ENCODE assay signal across 23 cellular contexts in genomic region chr12:128753438-128753837, GRCh38.
"Had no signal": no experiment of that assay in that cellular context is flagged by ENCODE, and none has a peak within 500 bp of the region (broad histone marks: within the 10 kb centered on the region; RNA-seq: fewer than 3 reads in every experiment).

No MANE protein-coding gene starts in this region.

- H3K9me3 ChIP-seq: colonic mucosa, esophagus squamous epithelium, lower lobe of right lung, psoas muscle, right lobe of liver, suprapubic skin, thyroid gland had no signal

- ATAC-seq: left lung; lower lobe of right lung; psoas muscle; right lobe of liver; stimulated activated naive CD8-positive, alpha-beta T cell treated with anti-CD3 and anti-CD28 coated beads, Interleukin-15, Interleukin-2, amounts not matched to agents 100 U/mL and 50 U/mL, for 24 hours had no signal

- H3K36me3 ChIP-seq: colonic mucosa, esophagus squamous epithelium, left lung, lower lobe of right lung, right lobe of liver, suprapubic skin, thyroid gland had no signal

- H3K4me3 ChIP-seq: colonic mucosa, esophagus squamous epithelium, hepatocyte, left lung, lower lobe of right lung, psoas muscle, right lobe of liver, suprapubic skin, thyroid gland had no signal

- FAIRE-seq: islet of Langerhans, urothelium cell line had no signal

- H3K4me1 Mint-ChIP-seq: memory B cell had no signal

- H3K27me3 Mint-ChIP-seq: natural killer cell treated with Interleukin-12 subunit alpha and Interleukin-12 subunit beta and Interleukin-15 and Interleukin-18, amount 100 ng/mL, for 72 hours had no signal

- DNase-seq: colonic mucosa; effector CD4-positive, alpha-beta T cell; esophagus squamous epithelium; foreskin fibroblast; kidney glomerular epithelial cell; left lung; lower lobe of right lung; midbrain; psoas muscle; retina; right lobe of liver; stimulated activated CD4-positive, alpha-beta T cell treated with anti-CD3 and anti-CD28 coated beads, Interleukin-4, amount 100 ng/mL, for 1 hour; stimulated activated CD8-positive, alpha-beta memory T cell treated with anti-CD3 and anti-CD28 coated beads, Interleukin-4, amount 100 ng/mL, for 48 hours; stimulated activated naive CD8-positive, alpha-beta T cell treated with anti-CD3 and anti-CD28 coated beads, Interleukin-15, Interleukin-2, amounts not matched to agents 100 U/mL and 50 U/mL, for 24 hours; thyroid gland had no signal

- H3K27me3 ChIP-seq: colonic mucosa, esophagus squamous epithelium, hepatocyte, right lobe of liver, thyroid gland had no signal

- H3K36me3 Mint-ChIP-seq: memory B cell; natural killer cell treated with Interleukin-12 subunit alpha and Interleukin-12 subunit beta and Interleukin-15 and Interleukin-18, amount 100 ng/mL, for 72 hours; type B pancreatic cell had no signal

- H3K27ac ChIP-seq: colonic mucosa, esophagus squamous epithelium, hepatocyte, left lung, lower lobe of right lung, psoas muscle, right lobe of liver, suprapubic skin, thyroid gland had no signal

- H3K9me3 Mint-ChIP-seq: memory B cell; natural killer cell treated with Interleukin-12 subunit alpha and Interleukin-12 subunit beta and Interleukin-15 and Interleukin-18, amount 100 ng/mL, for 72 hours; type B pancreatic cell had no signal

- H3K4me1 ChIP-seq: colonic mucosa, esophagus squamous epithelium, left lung, lower lobe of right lung, psoas muscle, right lobe of liver, suprapubic skin, thyroid gland had no signal

- H3K4me3 Mint-ChIP-seq: memory B cell; natural killer cell treated with Interleukin-12 subunit alpha and Interleukin-12 subunit beta and Interleukin-15 and Interleukin-18, amount 100 ng/mL, for 72 hours; stimulated activated effector memory CD8-positive, alpha-beta T cell treated with anti-CD3 and anti-CD28 coated beads, Interleukin-12 subunit alpha, Interleukin-12 subunit beta, amount 100 ng/mL, for 72 hours; type B pancreatic cell had no signal
